9 cellular contexts compared by ENCODE assay signal in genomic region chr5:131379071-131379538, GRCh38.
DNase-seq lines count a peak whose midpoint lies in the region; ATAC-seq, FAIRE-seq and TF ChIP-seq lines count a peak whose summit lies in the region.
"Had no signal": no experiment of that assay in that cellular context is flagged by ENCODE, and none has a peak within 500 bp of the region (broad histone marks: within the 10 kb centered on the region; RNA-seq: fewer than 3 reads in every experiment).

No MANE protein-coding gene starts in this region.

- in situ Hi-C loops in GM13976 (cut with MboI; ENCODE audit: low sequenced_read_pairs, unreplicated experiment): loop anchor here (25.0 kb wide), 1 partner anchor 217 kb away; the partner anchor contains the start of genes HINT1 and LYRM7

- peak; percentile 25 for ATAC-seq in HG03045 (IDR thresholded peaks at IDR 0.05; ENCODE audit: unreplicated experiment)
- ATAC-seq in natural killer cell: peak in 2 of 3 donors; percentile 10 to 17
- ATAC-seq: HCT116 had no signal

- H3K27me3 ChIP-seq in ascending aorta: no peaks in the 10 kb centered on the region

- TF ChIP-seq CTCF in ascending aorta (IDR thresholded peaks at IDR 0.05) (no peak), natural killer cell (IDR thresholded peaks at IDR 0.05) (no peak), GM13976 (IDR thresholded peaks at IDR 0.05; ENCODE audit: borderline replicate concordance, control extremely low read depth, extremely low read depth, insufficient read depth, missing control alignments) (no peak)

- peak overlapping the region; percentile 47 for H3K4me3 Mint-ChIP-seq in natural killer cell

- H3K9me3 Mint-ChIP-seq in natural killer cell: no peaks in the 10 kb centered on the region

- peak overlapping the region; percentile 31 to 44 for H3K27ac ChIP-seq in ascending aorta

- peak overlapping the region; percentile 89 to 95 for H3K27ac Mint-ChIP-seq in natural killer cell

- H3K27me3 Mint-ChIP-seq in natural killer cell (ENCODE audit: low read depth in 2 of 2): no peaks in the 10 kb centered on the region

- H3K4me1 Mint-ChIP-seq in natural killer cell: peaks cover 71 to 76% of the 10 kb centered on the region in 2 donors

- no peaks in the 10 kb centered on the region for H3K36me3 Mint-ChIP-seq in natural killer cell

- H3K36me3 ChIP-seq in ascending aorta: no peaks in the 10 kb centered on the region

- peaks cover 0 to 15% of the 10 kb centered on the region in 2 donors for H3K4me1 ChIP-seq in ascending aorta

- FAIRE-seq in GM18507 (lab: Jason Lieb, UNC): peak; percentile 60

- H3K9me3 ChIP-seq in ascending aorta: no peaks in the 10 kb centered on the region

- DNase-seq in GM18507 (ENCODE audit: extremely low spot score, insufficient read length, low read depth) (no peak), ascending aorta (ENCODE audit: low spot score in 2 of 2) (no peak), natural killer cell (no peak), activated gamma-delta T cell treated with Interleukin-2 at 50 U/mL for 16 hours (no peak), NCI-H446 treated with DMSO at 0.1 percent for 48 hours (lab: John Stamatoyannopoulos, UW) (no peak), GM13976 (ENCODE audit: low spot score) (no peak)
- DNase-seq in activated CD4-positive, CD25-positive, alpha-beta regulatory T cell (lab: John Stamatoyannopoulos, UW): no peak

- intact Hi-C loops in ascending aorta (cut with DNase I) (no loop called here), natural killer cell (cut with micrococcal nuclease) (loop anchor here (10.0 kb wide), 1 partner anchor 54 kb away; no protein-coding TSS in a partner anchor)

- no peak overlapping the region for H3K4me3 ChIP-seq in ascending aorta
